1 cellular context compared by ENCODE assay signal in genomic region chr2:180979935-180980184, GRCh38.
TF ChIP-seq lines count a peak whose summit lies in the region.

No MANE protein-coding gene starts in this region.

TF ChIP-seq in HepG2, 621 proteins besides CTCF, POLR2A, EP300 and RAD21 (continued from another document and continues in another):
- TF ChIP-seq ZUFSP (CRISPR knock-in tag; IDR thresholded peaks at IDR 0.05; ENCODE audit: borderline replicate concordance) = no peak
- no peak for TF ChIP-seq DMAP1 (CRISPR knock-in tag; IDR thresholded peaks at IDR 0.05)
- no peak for TF ChIP-seq SOX13 (IDR thresholded peaks at IDR 0.05)
- TF ChIP-seq SOX13 (CRISPR knock-in tag; conservative IDR thresholded peaks at IDR 0.05 in 1 of 2, IDR thresholded peaks at IDR 0.05 in 1 of 2) = 0 out of 4 replicates have a peak, but pooled peaks of 1 of the 2 experiments have one; percentile 20
- TF ChIP-seq JUND (CRISPR knock-in tag; IDR thresholded peaks at IDR 0.05) = no peak
- no peak for TF ChIP-seq ZNF660 (CRISPR knock-in tag; IDR thresholded peaks at IDR 0.05; ENCODE audit: borderline replicate concordance, low read depth)
- TF ChIP-seq CEBPZ (IDR thresholded peaks at IDR 0.05; ENCODE audit: low read length) = no peak
- no peak for TF ChIP-seq JDP2 (CRISPR knock-in tag; IDR thresholded peaks at IDR 0.05; ENCODE audit: borderline replicate concordance)
- no peak for TF ChIP-seq BATF2 (CRISPR knock-in tag; IDR thresholded peaks at IDR 0.05)
- TF ChIP-seq PRMT3 (CRISPR knock-in tag; IDR thresholded peaks at IDR 0.05; ENCODE audit: borderline replicate concordance, low read depth) = 0 out of 2 replicates have a peak, but pooled peaks have one; percentile 80
- no peak; the same call in 1 of the 2 replicates for TF ChIP-seq IRF2 (CRISPR knock-in tag; IDR thresholded peaks at IDR 0.05)
- no peak for TF ChIP-seq ZNF224 (CRISPR knock-in tag; IDR thresholded peaks at IDR 0.05)
- TF ChIP-seq ZNF234 (CRISPR knock-in tag; conservative IDR thresholded peaks at IDR 0.05) = 0 out of 2 replicates have a peak, but pooled peaks have one; percentile 63
- TF ChIP-seq ZNF7 (CRISPR knock-in tag; IDR thresholded peaks at IDR 0.05) = no peak
- TF ChIP-seq TGIF2 (CRISPR knock-in tag; IDR thresholded peaks at IDR 0.05) = peak; percentile 42; the same call in 1 of the 2 replicates
- TF ChIP-seq SMYD3 (CRISPR knock-in tag; IDR thresholded peaks at IDR 0.05) = peak; percentile 64; the same call in 1 of the 2 replicates
- TF ChIP-seq RXRB (CRISPR knock-in tag; IDR thresholded peaks at IDR 0.05; ENCODE audit: borderline replicate concordance) = no peak
- TF ChIP-seq ZNF430 (CRISPR knock-in tag; IDR thresholded peaks at IDR 0.05) = peak; percentile 69; the same call in 1 of the 2 replicates
- 0 out of 2 replicates have a peak, but pooled peaks have one; percentile 25 for TF ChIP-seq HMG20B (CRISPR knock-in tag; conservative IDR thresholded peaks at IDR 0.05)
- no peak for TF ChIP-seq FOSL2 (CRISPR knock-in tag; IDR thresholded peaks at IDR 0.05)
- TF ChIP-seq MED13 (CRISPR knock-in tag; IDR thresholded peaks at IDR 0.05) = peak; percentile 66; the same call in 1 of the 2 replicates
- 0 out of 2 replicates have a peak, but pooled peaks have one; percentile 23 for TF ChIP-seq ZNF292 (CRISPR knock-in tag; IDR thresholded peaks at IDR 0.05; ENCODE audit: borderline replicate concordance, low read depth)
- TF ChIP-seq ZGPAT (CRISPR knock-in tag; IDR thresholded peaks at IDR 0.05) = 0 out of 2 replicates have a peak, but pooled peaks have one; percentile 54
- TF ChIP-seq SNAPC5 (CRISPR knock-in tag; IDR thresholded peaks at IDR 0.05; ENCODE audit: borderline replicate concordance) = no peak
- no peak for TF ChIP-seq ZNF740 (CRISPR knock-in tag; IDR thresholded peaks at IDR 0.05)
- TF ChIP-seq POGK (CRISPR knock-in tag; conservative IDR thresholded peaks at IDR 0.05) = no peak
- no peak for TF ChIP-seq SRF (IDR thresholded peaks at IDR 0.05; ENCODE audit: low read depth, low read length)
- no peak for TF ChIP-seq HNF1A (IDR thresholded peaks at IDR 0.05; ENCODE audit: low read depth)
- no peak for TF ChIP-seq HNF1A (CRISPR knock-in tag; IDR thresholded peaks at IDR 0.05; ENCODE audit: borderline replicate concordance)
- TF ChIP-seq ZC3H13 (CRISPR knock-in tag; IDR thresholded peaks at IDR 0.05) = 0 out of 2 replicates have a peak, but pooled peaks have one; percentile 37
- TF ChIP-seq ZNF230 (CRISPR knock-in tag; IDR thresholded peaks at IDR 0.05) = no peak
- peak; percentile 58; the same call in 1 of the 2 replicates for TF ChIP-seq MYC (CRISPR knock-in tag; IDR thresholded peaks at IDR 0.05; ENCODE audit: borderline replicate concordance)
- TF ChIP-seq HOXA3 (CRISPR knock-in tag; IDR thresholded peaks at IDR 0.05) = no peak
- peak; percentile 38; the same call in 1 of the 2 replicates for TF ChIP-seq TARDBP (CRISPR knock-in tag; IDR thresholded peaks at IDR 0.05)
- peak; percentile 10; the same call in 1 of the 2 replicates for TF ChIP-seq FOXP4 (CRISPR knock-in tag; IDR thresholded peaks at IDR 0.05)
- 0 out of 2 replicates have a peak, but pooled peaks have one; percentile 50 for TF ChIP-seq ZNF562 (CRISPR knock-in tag; IDR thresholded peaks at IDR 0.05; ENCODE audit: borderline replicate concordance)
- no peak for TF ChIP-seq PREB (CRISPR knock-in tag; IDR thresholded peaks at IDR 0.05)
- no peak for TF ChIP-seq ZNF598 (CRISPR knock-in tag; IDR thresholded peaks at IDR 0.05; ENCODE audit: borderline replicate concordance)
- TF ChIP-seq ZNF704 (CRISPR knock-in tag; IDR thresholded peaks at IDR 0.05; ENCODE audit: borderline replicate concordance) = 0 out of 2 replicates have a peak, but pooled peaks have one; percentile 91
- TF ChIP-seq NONO (IDR thresholded peaks at IDR 0.05) = no peak
- no peak for TF ChIP-seq NONO (CRISPR knock-in tag; conservative IDR thresholded peaks at IDR 0.05)
- TF ChIP-seq ZNF235 (CRISPR knock-in tag; IDR thresholded peaks at IDR 0.05; ENCODE audit: borderline replicate concordance) = peak; percentile 39; the same call in 1 of the 2 replicates
- peak; percentile 48; the same call in 1 of the 2 replicates for TF ChIP-seq NKX3-1 (CRISPR knock-in tag; IDR thresholded peaks at IDR 0.05)
- TF ChIP-seq ARHGAP35 (CRISPR knock-in tag; IDR thresholded peaks at IDR 0.05; ENCODE audit: borderline replicate concordance) = 0 out of 2 replicates have a peak, but pooled peaks have one; percentile 83
